In the genomic region with DNA sequence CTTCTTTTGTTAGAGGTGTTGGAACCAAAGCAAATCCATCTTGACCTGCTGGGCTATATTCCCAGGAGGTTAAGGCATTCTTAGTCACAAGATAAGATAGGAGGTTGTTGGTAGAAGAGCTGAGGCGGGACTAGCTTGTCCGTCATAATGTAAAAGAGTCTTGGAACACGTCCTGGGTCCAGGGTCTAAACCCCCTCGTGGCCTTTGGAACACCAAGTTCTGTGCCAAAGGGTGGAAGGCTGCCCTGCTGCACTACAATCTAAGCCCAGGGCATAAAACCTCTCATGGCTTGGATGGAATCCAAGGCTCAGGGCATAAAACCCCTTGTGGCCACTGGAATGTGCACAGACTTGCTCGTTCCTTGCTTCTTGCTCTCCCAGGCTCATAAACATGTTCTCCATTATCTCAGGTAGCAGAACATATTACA, we compare ENCODE assay signal across 7 cellular contexts. TPM values are rescaled to one million over a fixed set of nuclear protein-coding genes. Genes with fewer than 3 reads are reported as not detected.
A peak's percentile ranks its signal among the peaks of the same experiment; 100 is the strongest.
DNase-seq lines count a peak whose midpoint lies in the region; TF ChIP-seq lines count a peak whose summit lies in the region.
"Not testable (repeated sequence)": the region's sequence is repeated elsewhere in the genome, so short reads cannot be mapped to it uniquely, and the experiment has no call there.

No MANE protein-coding gene starts in this region.

- H3K23ac ChIP-seq in mesendoderm (ENCODE audit: low read length): not testable (repeated sequence)

- POLR2A ChIA-PET in RWPE1 (lab: Yijun Ruan, JAX; ENCODE audit: low non-redundant PET): not testable (repeated sequence)

- H3K9ac ChIP-seq in mesendoderm (ENCODE audit: low read length): not testable (repeated sequence)

- H3K4me3 ChIP-seq in MG63; cardiac fibroblast (replicated peaks in 1 of 2; ENCODE audit: low read depth in 2 of 2, low read length in 2 of 2); mesendoderm (ENCODE audit: low read length): not testable (repeated sequence)

- no CpG with 5 or more reads among the region's 5 CpGs for WGBS in mesendoderm (ENCODE audit: extremely low coverage, insufficient coverage, low lambda C conversion rate)

- H3K27me3 ChIP-seq in MG63; mesendoderm (ENCODE audit: insufficient read depth, low read length, poor library complexity): not testable (repeated sequence)

- not testable (repeated sequence) for H3K18ac ChIP-seq in mesendoderm (ENCODE audit: low read length)

- not testable (repeated sequence) for H3K4me1 ChIP-seq in mesendoderm (ENCODE audit: control insufficient read depth, low read depth, low read length)

- H3K4ac ChIP-seq in mesendoderm (ENCODE audit: low read depth, low read length): not testable (repeated sequence)

- H2BK120ac ChIP-seq in mesendoderm (ENCODE audit: low read depth, low read length): not testable (repeated sequence)

- H2BK5ac ChIP-seq in mesendoderm (ENCODE audit: low read length): not testable (repeated sequence)

- H3K79me2 ChIP-seq in mesendoderm (ENCODE audit: control insufficient read depth, insufficient read depth, low read length): not testable (repeated sequence)

- DNase-seq in DMS53 (lab: John Stamatoyannopoulos, UW) (peak; percentile 7), MG63 (peak; percentile 6), NCI-H2171 treated with DMSO at 0.1 percent for 48 hours (lab: John Stamatoyannopoulos, UW) (peak; percentile 83), RWPE1 (ENCODE audit: low spot score) (peak; percentile 27), cardiac fibroblast (ENCODE audit: low read depth in 2 of 2) (peak; percentile 53 to 87), glomerular visceral epithelial cell (ENCODE audit: extremely low spot score) (peak; percentile 40), mesendoderm (peak; percentile 37)

- H3K79me1 ChIP-seq in mesendoderm (ENCODE audit: low read length): not testable (repeated sequence)

- H3K27ac ChIP-seq in RWPE1; mesendoderm (ENCODE audit: low read depth, low read length): not testable (repeated sequence)

- H4K8ac ChIP-seq in mesendoderm (ENCODE audit: low read depth, low read length): not testable (repeated sequence)

- H3K4me2 ChIP-seq in mesendoderm (ENCODE audit: low read length): not testable (repeated sequence)

- not testable (repeated sequence) for H3K36me3 ChIP-seq in MG63; mesendoderm (ENCODE audit: control insufficient read depth, insufficient read depth, low read length)

- not testable (repeated sequence) for H4K5ac ChIP-seq in mesendoderm (ENCODE audit: low read length)

- not testable (repeated sequence) for H2BK15ac ChIP-seq in mesendoderm (replicated peaks; ENCODE audit: low read depth)

- CTCF ChIA-PET in RWPE1 (lab: Yijun Ruan, JAX): not testable (repeated sequence)

- not testable (repeated sequence) for TF ChIP-seq CTCF in RWPE1 (conservative IDR thresholded peaks at IDR 0.05; ENCODE audit: low read depth); cardiac fibroblast (IDR thresholded peaks at IDR 0.05; ENCODE audit: low read depth, low read length)

- H3K56ac ChIP-seq in mesendoderm (ENCODE audit: low read length): not testable (repeated sequence)

- not testable (repeated sequence) for H3K9me3 ChIP-seq in MG63

- H2AK5ac ChIP-seq in mesendoderm (ENCODE audit: low read length): not testable (repeated sequence)

RNA-seq across cellular contexts. Expression of gene ECHDC1, which starts 53.8 kb away (rescaled TPM):
- 18.1 and 21.8 TPM in 2 replicates for total RNA-seq in MG63 (2014; rRNA removed; shearing (Covaris generic); ENCODE audit: low replicate concordance)
- polyA plus RNA-seq in mesendoderm (2013, experiment 1 of 2): 73.5 TPM
- 72.7 TPM for polyA plus RNA-seq in mesendoderm (2013, experiment 2 of 2)

Comparison
In these comparisons a context has a peak if more than half of its experiments do, and no peak if none do; other contexts are left out.
1. DNase-seq: peak in every context shown above with its lines; median percentile 83 in NCI-H2171 treated with DMSO at 0.1 percent for 48 hours; 70 in cardiac fibroblast; 40 in glomerular visceral epithelial cell; 37 in mesendoderm; 27 in RWPE1; 7 in DMS53; 6 in MG63.